ENCODE assay signal across 17 cellular contexts in the genomic region with DNA sequence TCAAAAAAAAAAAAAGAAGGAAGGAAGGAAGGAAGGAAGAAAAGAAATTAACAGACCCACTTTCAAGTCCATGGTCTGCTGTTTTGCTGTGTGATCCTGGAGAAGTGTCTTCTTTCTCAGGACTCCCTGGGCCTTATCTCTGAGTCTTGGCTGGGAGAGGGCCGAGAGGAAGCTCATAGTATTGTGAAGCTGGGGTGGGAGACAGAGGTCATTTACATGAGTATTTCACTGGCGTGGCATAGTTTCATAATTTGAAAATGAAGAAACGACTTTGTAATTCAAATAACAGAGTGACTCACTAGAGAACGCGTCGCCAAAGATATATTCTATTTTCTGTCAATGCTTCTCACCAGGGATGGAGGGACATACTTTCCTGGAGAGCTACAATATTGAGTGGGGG. TPM values are rescaled to one million over a fixed set of nuclear protein-coding genes. Genes with fewer than 3 reads are reported as not detected.
DNase-seq lines count a peak whose midpoint lies in the region; ATAC-seq and TF ChIP-seq lines count a peak whose summit lies in the region.
"Had no signal": no experiment of that assay in that cellular context is flagged by ENCODE, and none has a peak within 500 bp of the region (broad histone marks: within the 10 kb centered on the region; RNA-seq: fewer than 3 reads in every experiment).

No MANE protein-coding gene starts in this region.

- H3K79me2 ChIP-seq in osteoblast (ENCODE audit: insufficient read depth, low read length): peaks cover 23% of the 10 kb centered on the region

- H3K36me3 Mint-ChIP-seq in activated T-cell treated with anti-CD3 and anti-CD28 coated beads, Interleukin-2, amount 50 U/mL, for 72 hours (ENCODE audit: insufficient read depth in 2 of 2): peaks cover 1 to 2% of the 10 kb centered on the region in 2 donors

- H3K27me3 ChIP-seq in osteoblast (ENCODE audit: insufficient read depth, low read length): no peaks in the 10 kb centered on the region
- H3K27me3 ChIP-seq: adrenal gland had no signal

- H3K27ac ChIP-seq in osteoblast (ENCODE audit: low read depth, low read length): peak overlapping the region; percentile 61
- H3K27ac ChIP-seq: adrenal gland, heart left ventricle had no signal

- no peak for DNase-seq in activated T-cell treated with anti-CD3 and anti-CD28 coated beads, Interleukin-2, amount 50 U/mL, for 72 hours
- DNase-seq in activated T-cell treated with anti-CD3 and anti-CD28 coated beads, Interleukin-2, amount 50 U/mL, for 48 hours: no peak
- peak; percentile 64 for DNase-seq in NOMO-1 treated with DMSO at 0.1 percent for 48 hours (lab: John Stamatoyannopoulos, UW; ENCODE audit: unreplicated experiment)
- peak; percentile 63 for DNase-seq in fibroblast of gingiva (ENCODE audit: low read depth)
- DNase-seq in osteoblast (ENCODE audit: insufficient read length, low spot score, missing footprints): peak; percentile 94
- DNase-seq in DMS153 (lab: John Stamatoyannopoulos, UW): no peak
- DNase-seq in NCI-H526 (lab: John Stamatoyannopoulos, UW): no peak
- DNase-seq in dedifferentiated amniotic fluid mesenchymal stem cell (ENCODE audit: extremely low spot score): no peak
- DNase-seq: ACHN; activated CD4-positive, alpha-beta memory T cell treated with anti-CD3 and anti-CD28 coated beads, Interleukin-2, amount 10 ng/mL, durations not matched to agents 7 days and 5 days; adrenal gland; GF-D8; heart left ventricle; NCI-H187; NCI-H510A had no signal

- H4K20me1 ChIP-seq in osteoblast (ENCODE audit: insufficient read depth, low read length): peaks cover 13% of the 10 kb centered on the region

- no peaks in the 10 kb centered on the region for H3K36me3 ChIP-seq in osteoblast (ENCODE audit: insufficient read depth, low read length)
- H3K36me3 ChIP-seq: adrenal gland had no signal

- H3K27ac Mint-ChIP-seq in activated T-cell treated with anti-CD3 and anti-CD28 coated beads, Interleukin-2, amount 50 U/mL, for 72 hours: peak overlapping the region; percentile 41

- ATAC-seq in activated T-cell treated with anti-CD3 and anti-CD28 coated beads, Interleukin-2, amount 50 U/mL, for 72 hours (replicated peaks in 1 of 2): no peak
- ATAC-seq: heart left ventricle, right cardiac atrium had no signal

- no peak overlapping the region for H3K4me3 ChIP-seq in osteoblast (ENCODE audit: insufficient read depth, low read length)
- H3K4me3 ChIP-seq: adrenal gland, heart left ventricle had no signal

- H3K4me2 ChIP-seq in osteoblast (ENCODE audit: insufficient read depth, low read length): peak overlapping the region; percentile 24

- H2AFZ ChIP-seq in osteoblast (ENCODE audit: low read length): no peak overlapping the region

- H3K9me3 Mint-ChIP-seq in activated T-cell treated with anti-CD3 and anti-CD28 coated beads, Interleukin-2, amount 50 U/mL, for 72 hours: no peaks in the 10 kb centered on the region
- H3K9me3 Mint-ChIP-seq: activated CD4-positive, alpha-beta memory T cell treated with anti-CD3 and anti-CD28 coated beads, Interleukin-2, amount 10 ng/mL, durations not matched to agents 7 days and 5 days had no signal

- TF ChIP-seq CTCF in osteoblast (IDR thresholded peaks at IDR 0.05; ENCODE audit: extremely low read depth, low read depth, low read length): no peak

- H3K4me1 ChIP-seq in osteoblast (ENCODE audit: insufficient read depth, low read length): peaks cover 42% of the 10 kb centered on the region

- no peak overlapping the region for H3K4me3 Mint-ChIP-seq in activated T-cell treated with anti-CD3 and anti-CD28 coated beads, Interleukin-2, amount 50 U/mL, for 72 hours
- H3K4me3 Mint-ChIP-seq: activated CD4-positive, alpha-beta memory T cell treated with anti-CD3 and anti-CD28 coated beads, Interleukin-2, amount 10 ng/mL, durations not matched to agents 7 days and 5 days had no signal

- peaks cover 33% of the 10 kb centered on the region for H3K4me1 Mint-ChIP-seq in activated T-cell treated with anti-CD3 and anti-CD28 coated beads, Interleukin-2, amount 50 U/mL, for 72 hours (ENCODE audit: low read depth)

- peaks cover 31% of the 10 kb centered on the region for H3K27me3 Mint-ChIP-seq in activated T-cell treated with anti-CD3 and anti-CD28 coated beads, Interleukin-2, amount 50 U/mL, for 72 hours (ENCODE audit: low read depth)

- H3K9me3 ChIP-seq in osteoblast (ENCODE audit: low read depth, low read length): no peaks in the 10 kb centered on the region
- H3K9me3 ChIP-seq: adrenal gland, heart left ventricle had no signal

RNA-seq across cellular contexts. Expression of a gene that starts 2.4 kb away (rescaled TPM):
- total RNA-seq in activated T-cell treated with anti-CD3 and anti-CD28 coated beads, Interleukin-2, amount 50 U/mL, for 72 hours: under 1 TPM in 1 of 2 donors, not detected in 1; 0.31 TPM
- total RNA-seq in osteoblast: under 0.01 and 0.36 TPM in 2 replicates
- total RNA-seq: activated CD4-positive, alpha-beta memory T cell treated with anti-CD3 and anti-CD28 coated beads, Interleukin-2, amount 10 ng/mL, durations not matched to agents 7 days and 5 days; cerebellum; heart left ventricle had no signal

RNA-seq across cellular contexts. Expression of a gene that starts 2.6 kb away (rescaled TPM):
- 10 to 100 TPM; 39.3 to 51.9 TPM for total RNA-seq in activated T-cell treated with anti-CD3 and anti-CD28 coated beads, Interleukin-2, amount 50 U/mL, for 72 hours
- total RNA-seq in osteoblast: 26.4 and 28.6 TPM in 2 replicates

RNA-seq across cellular contexts. Expression of a gene that starts 18.6 kb away (rescaled TPM):
- total RNA-seq in activated T-cell treated with anti-CD3 and anti-CD28 coated beads, Interleukin-2, amount 50 U/mL, for 72 hours: 10 to 100 TPM; 16.9 to 20.2 TPM
- 21.0 and 23.9 TPM in 2 replicates for total RNA-seq in osteoblast

RNA-seq across cellular contexts. Expression of a gene that starts 42.1 kb away (rescaled TPM):
- 1 to 10 TPM; 3.3 to 6.1 TPM for total RNA-seq in activated T-cell treated with anti-CD3 and anti-CD28 coated beads, Interleukin-2, amount 50 U/mL, for 72 hours
- total RNA-seq in osteoblast: 27.5 and 34.8 TPM in 2 replicates
- total RNA-seq: activated CD4-positive, alpha-beta memory T cell treated with anti-CD3 and anti-CD28 coated beads, Interleukin-2, amount 10 ng/mL, durations not matched to agents 7 days and 5 days; cerebellum had no signal

Comparison
In these comparisons a context has a peak if more than half of its experiments do, and no peak if none do; other contexts are left out.
1. DNase-seq: peak in NOMO-1 treated with DMSO at 0.1 percent for 48 hours (single experiment), fibroblast of gingiva (single experiment) and osteoblast (single experiment); none in activated T-cell treated with anti-CD3 and anti-CD28 coated beads, Interleukin-2, amount 50 U/mL, for 72 hours (0 of 2), activated T-cell treated with anti-CD3 and anti-CD28 coated beads, Interleukin-2, amount 50 U/mL, for 48 hours (0 of 2), DMS153 (single experiment), NCI-H526 (0 of 2) and dedifferentiated amniotic fluid mesenchymal stem cell (single experiment).